Comparison of ENCODE assay signal across 10 cellular contexts in genomic region chr7:44962483-44963251, GRCh38. TPM values are rescaled to one million over a fixed set of nuclear protein-coding genes. Genes with fewer than 3 reads are reported as not detected.
DNase-seq lines count a peak whose midpoint lies in the region; ATAC-seq and TF ChIP-seq lines count a peak whose summit lies in the region.
"Had no signal": no experiment of that assay in that cellular context is flagged by ENCODE, and none has a peak within 500 bp of the region (broad histone marks: within the 10 kb centered on the region; RNA-seq: fewer than 3 reads in every experiment).

No MANE protein-coding gene starts in this region.

- H3K4me3 ChIP-seq in AG04450 (ENCODE audit: low read depth, low read length), result peak overlapping the region; percentile 54

- POLR2A ChIA-PET in AG04450 (lab: Yijun Ruan, JAX), result no interaction called here

- H3K27ac ChIP-seq in AG04450 (ENCODE audit: low read depth, low read length), result no peak overlapping the region

- no peak for TF ChIP-seq POLR2A in erythroblast (IDR thresholded peaks at IDR 0.05; ENCODE audit: low read length)

- CTCF ChIA-PET in AG04450 (lab: Charles Lee), result interaction anchor here (0.7 kb wide), 1 partner anchor 116 kb away, joined by 3 read pairs; no protein-coding TSS in a partner anchor

- 0 out of 2 replicates have a peak, but pooled peaks have one; percentile 2 for TF ChIP-seq CTCF in AG04450 (IDR thresholded peaks at IDR 0.05; ENCODE audit: low read depth, low read length)

- H3K9me3 ChIP-seq in AG04450 (ENCODE audit: control insufficient read depth, insufficient read depth, low read length), result no peaks in the 10 kb centered on the region; the same call in 1 of the 2 replicates

- DNase-seq in AG04450 (ENCODE audit: low read depth, low spot score) (no peak), HuH-7.5 (ENCODE audit: low spot score) (peak; percentile 55), myocyte (ENCODE audit: low read depth) (peak; percentile 63), erythroblast (lab: John Stamatoyannopoulos, UW) (no peak), SHP77 (lab: John Stamatoyannopoulos, UW) (no peak)
- no peak for DNase-seq in stimulated activated naive CD4-positive, alpha-beta T cell treated with Interleukin-2 at 50 U/mL for 16 hours (lab: John Stamatoyannopoulos, UW)
- DNase-seq: activated naive CD4-positive, alpha-beta T cell treated with anti-CD3 and anti-CD28 coated beads, Interleukin-2, amount 10 ng/mL, durations not matched to agents 7 days and 5 days; NCI-H2081 had no signal

- ATAC-seq in esophagus mucosa, result peak; percentile 41
- ATAC-seq in GM18498 (IDR thresholded peaks at IDR 0.05; ENCODE audit: unreplicated experiment), result no peak

- peaks cover 17% of the 10 kb centered on the region for H3K27me3 ChIP-seq in AG04450 (ENCODE audit: control insufficient read depth, insufficient read depth, low read length)

RNA-seq across cellular contexts. Expression of gene MYO1G, which starts 16.1 kb away (rescaled TPM):
- not detected in 2 replicates for polyA plus RNA-seq in AG04450 (2011; rRNA removed)
- polyA minus RNA-seq in AG04450 (2011; rRNA and poly(A)+ RNA removed), result 0.09 TPM in 1 of 2 replicates, not detected in the other
- total RNA-seq in esophagus mucosa (1.1 TPM), myocyte (0.35 and 0.83 TPM in 2 replicates)
- 0.82 TPM for polyA plus RNA-seq in myocyte (2012)

RNA-seq across cellular contexts. Expression of gene CCM2, which starts 37.3 kb away (rescaled TPM):
- polyA plus RNA-seq in AG04450 (2011; rRNA removed), result 24.7 and 40.6 TPM in 2 replicates
- 35.8 and 59.6 TPM in 2 replicates for polyA minus RNA-seq in AG04450 (2011; rRNA and poly(A)+ RNA removed)
- total RNA-seq in esophagus mucosa, result 17.8 TPM
- total RNA-seq in myocyte, result 95.6 and 113 TPM in 2 replicates
- 107 TPM for polyA plus RNA-seq in myocyte (2012)

Comparison
In these comparisons a context has a peak if more than half of its experiments do, and no peak if none do; other contexts are left out.
1. DNase-seq: peak in HuH-7.5 (single experiment) and myocyte (single experiment); none in AG04450 (single experiment), erythroblast (0 of 2), SHP77 (0 of 2) and stimulated activated naive CD4-positive, alpha-beta T cell treated with Interleukin-2 at 50 U/mL for 16 hours (single experiment).